In genomic region chr2:9814129-9814868, GRCh38 we compare ENCODE assay signal across 1 cellular context.
TF ChIP-seq lines count a peak whose summit lies in the region.

No MANE protein-coding gene starts in this region.

TF ChIP-seq in HepG2, 621 proteins besides CTCF, POLR2A, EP300 and RAD21 (continued from another document and continues in another):
- TF ChIP-seq ZNF281 (CRISPR knock-in tag; IDR thresholded peaks at IDR 0.05; ENCODE audit: borderline replicate concordance) (no peak), RAD51 (IDR thresholded peaks at IDR 0.05; ENCODE audit: borderline replicate concordance) (peak; percentile 8; the same call in 1 of the 2 replicates), ZNF562 (CRISPR knock-in tag; IDR thresholded peaks at IDR 0.05; ENCODE audit: borderline replicate concordance) (no peak), ZNF598 (CRISPR knock-in tag; IDR thresholded peaks at IDR 0.05; ENCODE audit: borderline replicate concordance) (0 out of 2 replicates have a peak, but pooled peaks have one; percentile 0), ZNF678 (CRISPR knock-in tag; IDR thresholded peaks at IDR 0.05) (no peak), KDM3A (CRISPR knock-in tag; IDR thresholded peaks at IDR 0.05; ENCODE audit: low read depth) (0 out of 2 replicates have a peak, but pooled peaks have one; percentile 9), NR2F1 (CRISPR knock-in tag; IDR thresholded peaks at IDR 0.05) (no peak), CBX1 (IDR thresholded peaks at IDR 0.05; ENCODE audit: low read depth) (no peak), ZNF350 (CRISPR knock-in tag; IDR thresholded peaks at IDR 0.05; ENCODE audit: borderline replicate concordance, low read depth) (0 out of 2 replicates have a peak, but pooled peaks have one; percentile 6), ATM (IDR thresholded peaks at IDR 0.05; ENCODE audit: borderline replicate concordance) (no peak), ZNF253 (CRISPR knock-in tag; IDR thresholded peaks at IDR 0.05; ENCODE audit: borderline replicate concordance) (no peak), ZNF501 (CRISPR knock-in tag; IDR thresholded peaks at IDR 0.05) (peak; percentile 47; the same call in 1 of the 2 replicates), ZNF567 (CRISPR knock-in tag; IDR thresholded peaks at IDR 0.05; ENCODE audit: borderline replicate concordance) (0 out of 2 replicates have a peak, but pooled peaks have one; percentile 12), YY1 (IDR thresholded peaks at IDR 0.05; ENCODE audit: insufficient read depth, insufficient replicate concordance, low read depth, low read length) (no peak), ZBTB40 (IDR thresholded peaks at IDR 0.05) (no peak), ZBTB40 (CRISPR knock-in tag; IDR thresholded peaks at IDR 0.05) (0 out of 2 replicates have a peak, but pooled peaks have one; percentile 1), KAT8 (CRISPR knock-in tag; IDR thresholded peaks at IDR 0.05) (no peak), ZNF891 (CRISPR knock-in tag; IDR thresholded peaks at IDR 0.05) (0 out of 2 replicates have a peak, but pooled peaks have one; percentile 17), EHMT2 (IDR thresholded peaks at IDR 0.05; ENCODE audit: borderline replicate concordance, low read depth, low read length) (no peak), ZNF329 (CRISPR knock-in tag; IDR thresholded peaks at IDR 0.05; ENCODE audit: low read depth) (0 out of 2 replicates have a peak, but pooled peaks have one; percentile 18), SKIL (CRISPR knock-in tag; IDR thresholded peaks at IDR 0.05; ENCODE audit: borderline replicate concordance) (no peak), EZH2 (conservative IDR thresholded peaks at IDR 0.05; ENCODE audit: low read depth, low read length) (0 out of 2 replicates have a peak, but pooled peaks have one; percentile 20), SRF (IDR thresholded peaks at IDR 0.05; ENCODE audit: low read depth, low read length) (no peak), ZNF512 (CRISPR knock-in tag; IDR thresholded peaks at IDR 0.05) (no peak; the same call in 1 of the 2 replicates), ZNF605 (CRISPR knock-in tag; IDR thresholded peaks at IDR 0.05) (0 out of 2 replicates have a peak, but pooled peaks have one; percentile 17), THYN1 (CRISPR knock-in tag; IDR thresholded peaks at IDR 0.05; ENCODE audit: borderline replicate concordance, low read depth) (0 out of 2 replicates have a peak, but pooled peaks have one; percentile 10), HNRNPH1 (optimal IDR thresholded peaks at IDR 0.05; ENCODE audit: low read depth, low read length) (peak; percentile 21), RFXAP (CRISPR knock-in tag; IDR thresholded peaks at IDR 0.05; ENCODE audit: borderline replicate concordance) (0 out of 2 replicates have a peak, but pooled peaks have one; percentile 62), ZBTB25 (CRISPR knock-in tag; IDR thresholded peaks at IDR 0.05) (peak; percentile 17; the same call in 1 of the 2 replicates), ZSCAN31 (CRISPR knock-in tag; IDR thresholded peaks at IDR 0.05; ENCODE audit: low read depth) (no peak), NR2C2 (CRISPR knock-in tag; IDR thresholded peaks at IDR 0.05; ENCODE audit: borderline replicate concordance) (no peak)
- TF ChIP-seq, protein P1, sequence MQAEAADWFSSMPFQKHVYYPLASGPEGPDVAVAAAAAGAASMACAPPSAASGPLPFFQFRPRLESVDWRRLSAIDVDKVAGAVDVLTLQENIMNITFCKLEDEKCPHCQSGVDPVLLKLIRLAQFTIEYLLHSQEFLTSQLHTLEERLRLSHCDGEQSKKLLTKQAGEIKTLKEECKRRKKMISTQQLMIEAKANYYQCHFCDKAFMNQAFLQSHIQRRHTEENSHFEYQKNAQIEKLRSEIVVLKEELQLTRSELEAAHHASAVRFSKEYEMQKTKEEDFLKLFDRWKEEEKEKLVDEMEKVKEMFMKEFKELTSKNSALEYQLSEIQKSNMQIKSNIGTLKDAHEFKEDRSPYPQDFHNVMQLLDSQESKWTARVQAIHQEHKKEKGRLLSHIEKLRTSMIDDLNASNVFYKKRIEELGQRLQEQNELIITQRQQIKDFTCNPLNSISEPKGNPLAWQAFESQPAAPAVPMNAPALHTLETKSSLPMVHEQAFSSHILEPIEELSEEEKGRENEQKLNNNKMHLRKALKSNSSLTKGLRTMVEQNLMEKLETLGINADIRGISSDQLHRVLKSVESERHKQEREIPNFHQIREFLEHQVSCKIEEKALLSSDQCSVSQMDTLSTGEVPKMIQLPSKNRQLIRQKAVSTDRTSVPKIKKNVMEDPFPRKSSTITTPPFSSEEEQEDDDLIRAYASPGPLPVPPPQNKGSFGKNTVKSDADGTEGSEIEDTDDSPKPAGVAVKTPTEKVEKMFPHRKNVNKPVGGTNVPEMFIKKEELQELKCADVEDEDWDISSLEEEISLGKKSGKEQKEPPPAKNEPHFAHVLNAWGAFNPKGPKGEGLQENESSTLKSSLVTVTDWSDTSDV (CRISPR knock-in tag; IDR thresholded peaks at IDR 0.05), result 0 out of 2 replicates have a peak, but pooled peaks have one; percentile 27
- TF ChIP-seq, protein P2, sequence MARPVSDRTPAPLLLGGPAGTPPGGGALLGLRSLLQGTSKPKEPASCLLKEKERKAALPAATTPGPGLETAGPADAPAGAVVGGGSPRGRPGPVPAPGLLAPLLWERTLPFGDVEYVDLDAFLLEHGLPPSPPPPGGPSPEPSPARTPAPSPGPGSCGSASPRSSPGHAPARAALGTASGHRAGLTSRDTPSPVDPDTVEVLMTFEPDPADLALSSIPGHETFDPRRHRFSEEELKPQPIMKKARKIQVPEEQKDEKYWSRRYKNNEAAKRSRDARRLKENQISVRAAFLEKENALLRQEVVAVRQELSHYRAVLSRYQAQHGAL (CRISPR knock-in tag; IDR thresholded peaks at IDR 0.05; ENCODE audit: not compliant biosample characterization), result no peak
- TF ChIP-seq, protein P3, sequence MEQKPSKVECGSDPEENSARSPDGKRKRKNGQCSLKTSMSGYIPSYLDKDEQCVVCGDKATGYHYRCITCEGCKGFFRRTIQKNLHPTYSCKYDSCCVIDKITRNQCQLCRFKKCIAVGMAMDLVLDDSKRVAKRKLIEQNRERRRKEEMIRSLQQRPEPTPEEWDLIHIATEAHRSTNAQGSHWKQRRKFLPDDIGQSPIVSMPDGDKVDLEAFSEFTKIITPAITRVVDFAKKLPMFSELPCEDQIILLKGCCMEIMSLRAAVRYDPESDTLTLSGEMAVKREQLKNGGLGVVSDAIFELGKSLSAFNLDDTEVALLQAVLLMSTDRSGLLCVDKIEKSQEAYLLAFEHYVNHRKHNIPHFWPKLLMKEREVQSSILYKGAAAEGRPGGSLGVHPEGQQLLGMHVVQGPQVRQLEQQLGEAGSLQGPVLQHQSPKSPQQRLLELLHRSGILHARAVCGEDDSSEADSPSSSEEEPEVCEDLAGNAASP (CRISPR knock-in tag; IDR thresholded peaks at IDR 0.05; ENCODE audit: borderline replicate concordance), result 0 out of 2 replicates have a peak, but pooled peaks have one; percentile 2
